ENCODE assay signal across 17 cellular contexts in the genomic region with DNA sequence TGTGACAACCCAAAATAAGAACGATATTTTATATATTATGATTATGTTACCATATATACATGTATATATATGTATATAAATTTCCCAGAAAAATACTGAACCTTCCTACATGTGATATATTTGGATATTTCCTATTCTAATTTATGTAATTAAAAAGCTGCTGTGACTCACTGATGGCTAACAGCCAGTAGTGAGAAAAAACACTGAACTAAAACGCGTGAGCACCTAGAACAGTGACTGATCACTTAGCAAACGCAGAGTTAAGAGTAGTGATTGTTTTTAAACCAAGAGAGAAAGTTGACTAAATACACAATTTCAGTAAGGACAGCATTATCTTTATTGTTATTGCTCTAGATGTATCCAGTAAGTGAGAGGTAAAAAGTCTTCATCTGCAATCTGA.
DNase-seq lines count a peak whose midpoint lies in the region; ATAC-seq and TF ChIP-seq lines count a peak whose summit lies in the region.
"Had no signal": no experiment of that assay in that cellular context is flagged by ENCODE, and none has a peak within 500 bp of the region (broad histone marks: within the 10 kb centered on the region; RNA-seq: fewer than 3 reads in every experiment).

No MANE protein-coding gene starts in this region.

- H3K9me3 ChIP-seq in A673 (ENCODE audit: low read depth, low read length, poor library complexity, severe bottlenecking) (no peaks in the 10 kb centered on the region), OCI-LY3 (ENCODE audit: insufficient read depth, low read length) (no peaks in the 10 kb centered on the region)

- no peak overlapping the region for H3K4me3 Mint-ChIP-seq in natural killer cell
- H3K4me3 Mint-ChIP-seq in stimulated activated naive B cell treated with anti-CD40 and anti-IgM and Interleukin-4, amounts not matched to agents 10 μg/mL and 1 μg/mL and 100 μg/mL, for 72 hours, result no peak overlapping the region
- H3K4me3 Mint-ChIP-seq: CD8-positive, alpha-beta T cell had no signal

- H3K27me3 ChIP-seq in A673 (replicated peaks; ENCODE audit: insufficient read depth, low read depth, low read length, poor library complexity) (no peaks in the 10 kb centered on the region), OCI-LY3 (ENCODE audit: low read depth, low read length) (no peaks in the 10 kb centered on the region)

- H3K4me1 ChIP-seq in A673 (ENCODE audit: insufficient read depth, low read length, poor library complexity, severe bottlenecking), result peaks cover 7% of the 10 kb centered on the region
- peaks cover 31% of the 10 kb centered on the region for H3K4me1 ChIP-seq in OCI-LY3 (ENCODE audit: low read length)

- peaks cover 24 to 38% of the 10 kb centered on the region in 2 donors for H3K4me1 Mint-ChIP-seq in natural killer cell
- peaks cover 17 to 18% of the 10 kb centered on the region in 2 donors for H3K4me1 Mint-ChIP-seq in stimulated activated naive B cell treated with anti-CD40 and anti-IgM and Interleukin-4, amounts not matched to agents 10 μg/mL and 1 μg/mL and 100 μg/mL, for 72 hours

- intact Hi-C loops in A673 (cut with micrococcal nuclease; ENCODE audit: unreplicated experiment) (no loop called here), natural killer cell (cut with micrococcal nuclease) (no loop called here)

- POLR2A ChIA-PET in A673 (lab: Charles Lee; ENCODE audit: low non-redundant PET), result no interaction called here

- TF ChIP-seq CTCF in A673 (conservative IDR thresholded peaks at IDR 0.05; ENCODE audit: low read depth, low read length), result no peak
- TF ChIP-seq CTCF in OCI-LY3 (IDR thresholded peaks at IDR 0.05; ENCODE audit: low read depth, low read length), result no peak
- TF ChIP-seq CTCF in natural killer cell (IDR thresholded peaks at IDR 0.05), result no peak
- TF ChIP-seq CTCF in GM20000 (IDR thresholded peaks at IDR 0.05; ENCODE audit: extremely low read depth, missing control alignments), result no peak

- no peaks in the 10 kb centered on the region for H4K20me1 ChIP-seq in OCI-LY3 (ENCODE audit: insufficient read depth, low read length)

- no peaks in the 10 kb centered on the region for H3K9me3 Mint-ChIP-seq in natural killer cell
- peaks cover 0 to 1% of the 10 kb centered on the region in 2 donors for H3K9me3 Mint-ChIP-seq in stimulated activated naive B cell treated with anti-CD40 and anti-IgM and Interleukin-4, amounts not matched to agents 10 μg/mL and 1 μg/mL and 100 μg/mL, for 72 hours
- H3K9me3 Mint-ChIP-seq: CD8-positive, alpha-beta T cell had no signal

- ATAC-seq in natural killer cell, result no peak
- ATAC-seq in stimulated activated naive B cell treated with anti-CD40 and anti-IgM and Interleukin-4, amounts not matched to agents 10 μg/mL and 1 μg/mL and 100 μg/mL, for 72 hours (replicated peaks), result no peak
- ATAC-seq: CD8-positive, alpha-beta T cell; HCT116; K562 had no signal

- peak overlapping the region; percentile 56 for H3K4me2 ChIP-seq in OCI-LY3 (ENCODE audit: low read length)

- H3K27me3 Mint-ChIP-seq in natural killer cell (ENCODE audit: low read depth in 2 of 2), result no peaks in the 10 kb centered on the region
- H3K27me3 Mint-ChIP-seq in stimulated activated naive B cell treated with anti-CD40 and anti-IgM and Interleukin-4, amounts not matched to agents 10 μg/mL and 1 μg/mL and 100 μg/mL, for 72 hours, result no peaks in the 10 kb centered on the region

- H3K4me3 ChIP-seq in A673 (ENCODE audit: low read depth, low read length, poor library complexity, severe bottlenecking) (no peak overlapping the region), OCI-LY3 (ENCODE audit: low read length) (no peak overlapping the region)
- H3K4me3 ChIP-seq: GM23248, K562 had no signal

- H3K27ac ChIP-seq in A673 (ENCODE audit: low read depth, low read length, poor library complexity, severe bottlenecking), result peak overlapping the region; percentile 2
- peak overlapping the region; percentile 67 for H3K27ac ChIP-seq in OCI-LY3 (ENCODE audit: low read length)
- H3K27ac ChIP-seq: GM23248, HL-60 had no signal

- peak overlapping the region; percentile 19; the same call in 1 of the 2 replicates for H3K9ac ChIP-seq in OCI-LY3 (ENCODE audit: low read length)
- H3K9ac ChIP-seq: GM23248 had no signal

- H3K27ac Mint-ChIP-seq in natural killer cell, result peak overlapping the region; percentile 19 to 69
- H3K27ac Mint-ChIP-seq in stimulated activated naive B cell treated with anti-CD40 and anti-IgM and Interleukin-4, amounts not matched to agents 10 μg/mL and 1 μg/mL and 100 μg/mL, for 72 hours, result no peak overlapping the region
- H3K27ac Mint-ChIP-seq: CD8-positive, alpha-beta T cell had no signal

- DNase-seq in A673 (ENCODE audit: low spot score), result no peak
- peak; percentile 57 for DNase-seq in dermis blood vessel endothelial cell
- DNase-seq in natural killer cell, result no peak
- no peak for DNase-seq in hepatic stellate cell (ENCODE audit: low spot score)
- DNase-seq in stimulated activated naive B cell treated with anti-CD40 and anti-IgM and Interleukin-4, amounts not matched to agents 10 μg/mL and 1 μg/mL and 100 μg/mL, for 72 hours, result no peak
- no peak for DNase-seq in GM20000 (ENCODE audit: low spot score)
- DNase-seq: CD8-positive, alpha-beta T cell; GF-D8; GM23248; NCI-H1048; NCI-H146; NCI-H2081 treated with DMSO at 0.1 percent for 48 hours; NCI-H524 had no signal

- H3K36me3 Mint-ChIP-seq in natural killer cell, result peaks cover 1% of the 10 kb centered on the region
- peaks cover 12 to 14% of the 10 kb centered on the region in 2 donors for H3K36me3 Mint-ChIP-seq in stimulated activated naive B cell treated with anti-CD40 and anti-IgM and Interleukin-4, amounts not matched to agents 10 μg/mL and 1 μg/mL and 100 μg/mL, for 72 hours

- H3K36me3 ChIP-seq in A673 (ENCODE audit: insufficient read depth, low read length, poor library complexity, severe bottlenecking) (peaks cover 4% of the 10 kb centered on the region), OCI-LY3 (replicated peaks; ENCODE audit: low read depth, low read length) (peaks cover 14% of the 10 kb centered on the region)

- CTCF ChIA-PET in A673 (lab: Charles Lee), result no interaction called here

- no TSS peak for BruUV-seq in A673 (replicated peaks; lab: Mats Ljungman, UMichigan)

- H2AFZ ChIP-seq in OCI-LY3 (ENCODE audit: low read depth, low read length), result no peak overlapping the region
- H2AFZ ChIP-seq: GM23248 had no signal

- peaks cover 3% of the 10 kb centered on the region; the same call in 1 of the 2 replicates for H3K79me2 ChIP-seq in OCI-LY3 (ENCODE audit: low read length)
